1 cellular context compared by ENCODE assay signal in genomic region chr10:110774069-110775021, GRCh38.
TF ChIP-seq lines count a peak whose summit lies in the region.

No MANE protein-coding gene starts in this region.

TF ChIP-seq in GM12878, 131 proteins besides CTCF, POLR2A, EP300 and RAD21 (continued from another document and continues in another):
- TF ChIP-seq ESRRA (IDR thresholded peaks at IDR 0.05; ENCODE audit: low read length): peak; percentile 82; the same call in 1 of the 2 replicates
- TF ChIP-seq NFXL1 (IDR thresholded peaks at IDR 0.05; ENCODE audit: borderline replicate concordance): no peak
- no peak for TF ChIP-seq SMAD5 (IDR thresholded peaks at IDR 0.05; ENCODE audit: low read depth)
- TF ChIP-seq RB1 (IDR thresholded peaks at IDR 0.05; ENCODE audit: borderline replicate concordance): no peak
- peak; percentile 100 for TF ChIP-seq NFIC (IDR thresholded peaks at IDR 0.05; ENCODE audit: low read depth, low read length)
- peak in 1 of 2 experiments; percentile 99; a peak in 2 of 4 replicates for TF ChIP-seq CEBPB (IDR thresholded peaks at IDR 0.05; ENCODE audit: borderline replicate concordance in 1 of 2, low read depth in 2 of 2, low read length in 2 of 2)
- TF ChIP-seq DPF2 (IDR thresholded peaks at IDR 0.05): peak; percentile 100
- no peak for TF ChIP-seq PAX8 (IDR thresholded peaks at IDR 0.05)
- TF ChIP-seq HDGF (IDR thresholded peaks at IDR 0.05): peak; percentile 97
- TF ChIP-seq USF1 (IDR thresholded peaks at IDR 0.05; ENCODE audit: borderline replicate concordance, extremely low read length, insufficient read depth, low read depth, low read length): no peak
- no peak for TF ChIP-seq E2F4 (IDR thresholded peaks at IDR 0.05; ENCODE audit: low read depth, low read length)
- peak; percentile 99 for TF ChIP-seq BACH1 (IDR thresholded peaks at IDR 0.05; ENCODE audit: borderline replicate concordance)
- no peak for TF ChIP-seq SIN3A (IDR thresholded peaks at IDR 0.05; ENCODE audit: low read depth, low read length)
- TF ChIP-seq RCOR1 (conservative IDR thresholded peaks at IDR 0.05; ENCODE audit: low read depth, low read length): peak; percentile 98
- peak in 1 of 2 experiments; percentile 81; a peak in 1 of 4 replicates for TF ChIP-seq SRF (IDR thresholded peaks at IDR 0.05; ENCODE audit: low read depth in 2 of 2, low read length in 2 of 2)
- TF ChIP-seq CHD1 (IDR thresholded peaks at IDR 0.05; ENCODE audit: low read depth, low read length): no peak
- no peak for TF ChIP-seq E4F1 (IDR thresholded peaks at IDR 0.05; ENCODE audit: borderline replicate concordance, partially characterized antibody)
- no peak for TF ChIP-seq ZNF384 (IDR thresholded peaks at IDR 0.05; ENCODE audit: borderline replicate concordance, low read depth, low read length)
- peak; percentile 99 for TF ChIP-seq MTA3 (IDR thresholded peaks at IDR 0.05; ENCODE audit: borderline replicate concordance, low read length)
- TF ChIP-seq TAF1 (IDR thresholded peaks at IDR 0.05; ENCODE audit: borderline replicate concordance, low read depth, low read length): 0 out of 2 replicates have a peak, but pooled peaks have one; percentile 20
- TF ChIP-seq POLR2AphosphoS5 (IDR thresholded peaks at IDR 0.05; ENCODE audit: low read length): no peak
- TF ChIP-seq RUNX3 (IDR thresholded peaks at IDR 0.05; ENCODE audit: low read length): peak; percentile 96
- peak; percentile 93 for TF ChIP-seq MYB (IDR thresholded peaks at IDR 0.05; ENCODE audit: borderline replicate concordance, low read depth, low read length)
- TF ChIP-seq HSF1 (IDR thresholded peaks at IDR 0.05; ENCODE audit: low read depth, low read length): no peak
- TF ChIP-seq JUND (IDR thresholded peaks at IDR 0.05; ENCODE audit: low read depth, low read length): peak; percentile 99
- peak; percentile 77; the same call in 1 of the 2 replicates for TF ChIP-seq CREB1 (IDR thresholded peaks at IDR 0.05; ENCODE audit: low read depth)
- TF ChIP-seq E2F8 (IDR thresholded peaks at IDR 0.05; ENCODE audit: low read depth, partially characterized antibody): peak; percentile 70
- no peak for TF ChIP-seq POLR2AphosphoS2 (IDR thresholded peaks at IDR 0.05; ENCODE audit: low read depth, low read length)
- TF ChIP-seq CUX1 (IDR thresholded peaks at IDR 0.05; ENCODE audit: insufficient replicate concordance, low read depth, low read length): peak; percentile 64
- peak; percentile 98 for TF ChIP-seq BMI1 (IDR thresholded peaks at IDR 0.05; ENCODE audit: borderline replicate concordance)
- TF ChIP-seq ASH2L (IDR thresholded peaks at IDR 0.05; ENCODE audit: borderline replicate concordance, low read depth): peak; percentile 92; the same call in 1 of the 2 replicates
- peak; percentile 93 for TF ChIP-seq MEF2A (IDR thresholded peaks at IDR 0.05; ENCODE audit: insufficient read depth, low read depth, low read length)
- TF ChIP-seq ATF7 (IDR thresholded peaks at IDR 0.05; ENCODE audit: low read depth): peak; percentile 98
- no peak for TF ChIP-seq BRCA1 (IDR thresholded peaks at IDR 0.05; ENCODE audit: low read depth, low read length)
- 0 out of 2 replicates have a peak, but pooled peaks have one; percentile 84 for TF ChIP-seq EZH2 (IDR thresholded peaks at IDR 0.05; ENCODE audit: borderline replicate concordance, control insufficient read depth, low read depth, low read length)
- TF ChIP-seq GATAD2B (conservative IDR thresholded peaks at IDR 0.05; ENCODE audit: low read depth): peak; percentile 97
- no peak for TF ChIP-seq WRNIP1 (IDR thresholded peaks at IDR 0.05; ENCODE audit: borderline replicate concordance, low read depth, low read length)
- no peak for TF ChIP-seq SPI1 (IDR thresholded peaks at IDR 0.05; ENCODE audit: borderline replicate concordance, insufficient read depth, low read depth, low read length)
- no peak for TF ChIP-seq ZNF622 (IDR thresholded peaks at IDR 0.05)
- TF ChIP-seq ZBTB11 (CRISPR knock-in tag; IDR thresholded peaks at IDR 0.05): no peak
- TF ChIP-seq PBX3 (IDR thresholded peaks at IDR 0.05; ENCODE audit: insufficient replicate concordance, low read depth, low read length): no peak
- TF ChIP-seq PAX5 (IDR thresholded peaks at IDR 0.05; ENCODE audit: borderline replicate concordance, low read depth, low read length): peak; percentile 98
- TF ChIP-seq ZZZ3 (IDR thresholded peaks at IDR 0.05; ENCODE audit: control insufficient read depth, insufficient read length, low read depth): no peak
- TF ChIP-seq SMARCA5 (IDR thresholded peaks at IDR 0.05): peak; percentile 59; the same call in 1 of the 2 replicates
- TF ChIP-seq TCF3 (IDR thresholded peaks at IDR 0.05; ENCODE audit: borderline replicate concordance, insufficient read depth, low read depth, low read length): peak; percentile 85
